ENCODE assay signal across 20 cellular contexts in genomic region chr10:70359017-70359550, GRCh38.
"Had no signal": no experiment of that assay in that cellular context is flagged by ENCODE, and none has a peak within 500 bp of the region (broad histone marks: within the 10 kb centered on the region; RNA-seq: fewer than 3 reads in every experiment).

No MANE protein-coding gene starts in this region.

- H3K27me3 ChIP-seq: heart left ventricle, neutrophil, pancreas, right atrium auricular region, stomach, suprapubic skin, tibial nerve had no signal

- H3K9me3 Mint-ChIP-seq: activated naive CD8-positive, alpha-beta T cell treated with anti-CD3 and anti-CD28 coated beads for 36 hours; activated T-cell treated with anti-CD3 and anti-CD28 coated beads, Interleukin-2, amount 50 U/mL, for 4 hours; naive thymus-derived CD4-positive, alpha-beta T cell; T-helper 1 cell treated with Interleukin-12 subunit alpha and Interleukin-12 subunit beta and Interleukin-4 antibody, amounts not matched to agents 30 μg/mL and 1 μg/mL, for 36 hours; WTC11 had no signal

- H3K27ac Mint-ChIP-seq: activated naive CD8-positive, alpha-beta T cell treated with anti-CD3 and anti-CD28 coated beads for 36 hours; naive thymus-derived CD4-positive, alpha-beta T cell; T-helper 1 cell treated with Interleukin-12 subunit alpha and Interleukin-12 subunit beta and Interleukin-4 antibody, amounts not matched to agents 30 μg/mL and 1 μg/mL, for 36 hours had no signal

- DNase-seq: activated naive CD4-positive, alpha-beta T cell treated with Interleukin-2 at 50 U/mL for 16 hours; activated naive CD8-positive, alpha-beta T cell treated with anti-CD3 and anti-CD28 coated beads for 36 hours; activated T-cell treated with anti-CD3 and anti-CD28 coated beads, Interleukin-2, amount 50 U/mL, for 4 hours; islet precursor cell; left colon; lower lobe of right lung; naive thymus-derived CD4-positive, alpha-beta T cell; pancreas; psoas muscle; stimulated activated CD4-positive, alpha-beta T cell treated with anti-CD3 and anti-CD28 coated beads, Interleukin-1b, Interleukin-23, amount 100 ng/mL, for 48 hours; stomach; T1000 had no signal

- ATAC-seq: activated T-cell treated with anti-CD3 and anti-CD28 coated beads, Interleukin-2, amount 50 U/mL, for 4 hours; left colon; lower lobe of right lung; naive thymus-derived CD4-positive, alpha-beta T cell; pancreas had no signal

- H3K27ac ChIP-seq: coronary artery, heart left ventricle, lower lobe of right lung, neutrophil, pancreas, right atrium auricular region, stomach, suprapubic skin, tibial nerve had no signal

- H3K4me1 ChIP-seq: pancreas had no signal

- H3K4me3 ChIP-seq: coronary artery, heart left ventricle, lower lobe of right lung, pancreas, psoas muscle, right atrium auricular region, stomach, suprapubic skin, tibial nerve had no signal

- H3K9me3 ChIP-seq: heart left ventricle, lower lobe of right lung, neutrophil, pancreas, psoas muscle, right atrium auricular region, stomach, suprapubic skin, tibial nerve had no signal

- H3K4me3 Mint-ChIP-seq: activated naive CD8-positive, alpha-beta T cell treated with anti-CD3 and anti-CD28 coated beads for 36 hours; activated T-cell treated with anti-CD3 and anti-CD28 coated beads, Interleukin-2, amount 50 U/mL, for 4 hours; naive thymus-derived CD4-positive, alpha-beta T cell; T-helper 1 cell treated with Interleukin-12 subunit alpha and Interleukin-12 subunit beta and Interleukin-4 antibody, amounts not matched to agents 30 μg/mL and 1 μg/mL, for 36 hours; WTC11 had no signal

- H3K36me3 ChIP-seq: heart left ventricle, lower lobe of right lung, neutrophil, pancreas, right atrium auricular region, stomach, suprapubic skin, tibial nerve had no signal
